In genomic region chr10:68231106-68231901, GRCh38 we compare ENCODE assay signal across 8 cellular contexts. TPM values are rescaled to one million over a fixed set of nuclear protein-coding genes. Genes with fewer than 3 reads are reported as not detected.
A peak's percentile ranks its signal among the peaks of the same experiment; 100 is the strongest.
DNase-seq lines count a peak whose midpoint lies in the region; ATAC-seq, FAIRE-seq and TF ChIP-seq lines count a peak whose summit lies in the region.

No MANE protein-coding gene starts in this region.

- H3K27ac ChIP-seq in skeletal muscle tissue (ENCODE audit: low read depth, low read length), result no peak overlapping the region

- H3K27me3 ChIP-seq in bronchial epithelial cell (ENCODE audit: control insufficient read depth, insufficient read depth, low read length) (no peaks in the 10 kb centered on the region), skeletal muscle tissue (ENCODE audit: control insufficient read depth in 3 of 3, insufficient read depth in 3 of 3, low read length in 3 of 3) (no peaks in the 10 kb centered on the region)

- H3K9ac ChIP-seq in skeletal muscle tissue (ENCODE audit: low read depth in 1 of 3, low read length in 3 of 3), result peak overlapping the region; percentile 74 to 85 (median 85)

- no peak for FAIRE-seq in bronchial epithelial cell (lab: Jason Lieb, UNC)

- no peak for TF ChIP-seq CTCF in GM12864 (IDR thresholded peaks at IDR 0.05; ENCODE audit: low read depth, low read length, missing control alignments)
- TF ChIP-seq CTCF in bronchial epithelial cell (IDR thresholded peaks at IDR 0.05; ENCODE audit: insufficient read depth, low read length, severe bottlenecking), result peak; percentile 32

- peak; percentile 96 for ATAC-seq in SK-N-SH treated with all-trans-retinoic acid at 6 μM for 48 hours

- H3K4me1 ChIP-seq in skeletal muscle tissue (ENCODE audit: control insufficient read depth in 3 of 3, insufficient read depth in 3 of 3, low read length in 3 of 3), result peaks cover 0 to 8% (median 4%) of the 10 kb centered on the region in 3 donors

- H3K4me3 ChIP-seq in GM12864 (ENCODE audit: low read depth, low read length) (peak overlapping the region; percentile 52), bronchial epithelial cell (ENCODE audit: low read depth, low read length) (peak overlapping the region; percentile 55), skeletal muscle tissue (ENCODE audit: low read length in 3 of 3) (peak overlapping the region; percentile 76 to 83 (median 77))

- H3K36me3 ChIP-seq in bronchial epithelial cell (ENCODE audit: control insufficient read depth, insufficient read depth, low read length) (no peaks in the 10 kb centered on the region), skeletal muscle tissue (ENCODE audit: control insufficient read depth in 3 of 3, insufficient read depth in 3 of 3, low read length in 3 of 3) (no peaks in the 10 kb centered on the region)

- no peaks in the 10 kb centered on the region for H3K9me3 ChIP-seq in skeletal muscle tissue (ENCODE audit: control insufficient read depth in 3 of 3, low read length in 3 of 3)

- DNase-seq in GM12864 (ENCODE audit: low read depth) (no peak), H4 (ENCODE audit: low spot score) (peak; percentile 41), Kasumi-1 (lab: John Stamatoyannopoulos, UW) (peak; percentile 59 to 67), bronchial epithelial cell (ENCODE audit: low read depth) (peak; percentile 27), inferior parietal cortex (ENCODE audit: extremely low spot score) (peak; percentile 72), GDM1 (lab: John Stamatoyannopoulos, UW) (no peak)

TF ChIP-seq in SK-N-SH treated with all-trans-retinoic acid at 6 μM for 48 hours, 23 proteins besides CTCF, POLR2A, EP300 and RAD21:
- TF ChIP-seq ZFP30 (CRISPR knock-in tag; IDR thresholded peaks at IDR 0.05) (no peak), ZFP3 (CRISPR knock-in tag; IDR thresholded peaks at IDR 0.05) (peak; percentile 83), SNAI2 (CRISPR knock-in tag; IDR thresholded peaks at IDR 0.05) (peak; percentile 46; the same call in 1 of the 2 replicates), RARB (CRISPR knock-in tag; IDR thresholded peaks at IDR 0.05) (no peak), CSRNP3 (CRISPR knock-in tag; IDR thresholded peaks at IDR 0.05) (no peak), TSHZ2 (CRISPR knock-in tag; IDR thresholded peaks at IDR 0.05) (0 out of 2 replicates have a peak, but pooled peaks have one; percentile 35)
TF ChIP-seq in SK-N-SH treated with all-trans-retinoic acid at 6 μM for 48 hours: peak in this region for 3.

RNA-seq across cellular contexts. Expression of gene ATOH7, which starts 0.6 kb away (rescaled TPM):
- total RNA-seq in H4 (2014; rRNA removed; shearing (Covaris generic)), result 0.27 and 0.88 TPM in 2 replicates
- total RNA-seq in bronchial epithelial cell, result under 0.01 TPM in 1 of 2 replicates, not detected in the other
- total RNA-seq in skeletal muscle tissue, result not detected

Comparison
In these comparisons a context has a peak if more than half of its experiments do, and no peak if none do; other contexts are left out.
1. DNase-seq: peak in H4 (single experiment), Kasumi-1 (2 of 2), bronchial epithelial cell (single experiment) and inferior parietal cortex (single experiment); none in GM12864 (single experiment) and GDM1 (single experiment).
2. Peak in every context shown above with its lines, with median percentiles within 50 percentile points of each other: H3K4me3 ChIP-seq.